Comparison of ENCODE assay signal across 10 cellular contexts in genomic region chr10:104322416-104322782, GRCh38. TPM values are rescaled to one million over a fixed set of nuclear protein-coding genes. Genes with fewer than 3 reads are reported as not detected.
A peak's percentile ranks its signal among the peaks of the same experiment; 100 is the strongest.
DNase-seq lines count a peak whose midpoint lies in the region; ATAC-seq, FAIRE-seq and TF ChIP-seq lines count a peak whose summit lies in the region.
"Had no signal": no experiment of that assay in that cellular context is flagged by ENCODE, and none has a peak within 500 bp of the region (broad histone marks: within the 10 kb centered on the region; RNA-seq: fewer than 3 reads in every experiment).

No MANE protein-coding gene starts in this region.

- H3K27me3 ChIP-seq in RWPE2 (ENCODE audit: insufficient read depth, poor library complexity, severe bottlenecking) = no peaks in the 10 kb centered on the region
- H3K27me3 ChIP-seq in heart right ventricle = no peaks in the 10 kb centered on the region
- H3K27me3 ChIP-seq in small intestine (ENCODE audit: control insufficient read depth in 2 of 2, insufficient read depth in 2 of 2, low read length in 2 of 2) = no peaks in the 10 kb centered on the region
- H3K27me3 ChIP-seq: uterus had no signal

- no peaks in the 10 kb centered on the region for H3K9me3 ChIP-seq in RWPE2 (ENCODE audit: severe bottlenecking)
- H3K9me3 ChIP-seq in heart right ventricle = no peaks in the 10 kb centered on the region
- no peaks in the 10 kb centered on the region for H3K9me3 ChIP-seq in small intestine (ENCODE audit: control insufficient read depth, low read depth)
- H3K9me3 ChIP-seq: uterus had no signal

- ATAC-seq in GM21423 (IDR thresholded peaks at IDR 0.05; ENCODE audit: unreplicated experiment) = peak; percentile 31
- ATAC-seq in RWPE2 (ENCODE audit: low read depth) = peak; percentile 75
- peak in 5 of 8 donors; percentile 6 to 72 (median 44) for ATAC-seq in heart right ventricle
- no peak for ATAC-seq in GM19328 (IDR thresholded peaks at IDR 0.05; ENCODE audit: unreplicated experiment)
- no peak for ATAC-seq in HG02938 (IDR thresholded peaks at IDR 0.05; ENCODE audit: unreplicated experiment)

- peaks cover 66% of the 10 kb centered on the region for H3K4me1 ChIP-seq in RWPE2 (ENCODE audit: insufficient read depth, poor library complexity, severe bottlenecking)
- peaks cover 79 to 100% (median 100%) of the 10 kb centered on the region in 9 donors for H3K4me1 ChIP-seq in heart right ventricle
- peaks cover 0 to 16% of the 10 kb centered on the region in 2 donors for H3K4me1 ChIP-seq in small intestine (ENCODE audit: control insufficient read depth in 2 of 2, insufficient read depth in 1 of 2, low read depth in 1 of 2, low read length in 1 of 2)

- peak overlapping the region; percentile 99 for H3K27ac ChIP-seq in RWPE2 (ENCODE audit: poor library complexity, severe bottlenecking)
- H3K27ac ChIP-seq in heart right ventricle = peak overlapping the region; percentile 38 to 100 (median 96)
- H3K27ac ChIP-seq in small intestine (ENCODE audit: low read depth in 1 of 2, low read length in 1 of 2) = peak overlapping the region in 1 of 2 donors; percentile 65
- H3K27ac ChIP-seq: VCaP had no signal

- H3K4me3 ChIP-seq in AG10803 (ENCODE audit: low read length) = no peak overlapping the region
- no peak overlapping the region for H3K4me3 ChIP-seq in RWPE2 (ENCODE audit: severe bottlenecking)
- H3K4me3 ChIP-seq in heart right ventricle = no peak overlapping the region
- peak overlapping the region in 1 of 2 donors; percentile 7 for H3K4me3 ChIP-seq in small intestine (ENCODE audit: low read depth in 1 of 2, low read length in 2 of 2)
- H3K4me3 ChIP-seq: uterus had no signal

- H3K36me3 ChIP-seq in RWPE2 (ENCODE audit: low read depth) = peaks cover 12% of the 10 kb centered on the region; the same call in 1 of the 2 replicates
- H3K36me3 ChIP-seq in heart right ventricle = peaks cover 0 to 17% (median 0%) of the 10 kb centered on the region in 9 donors
- no peaks in the 10 kb centered on the region for H3K36me3 ChIP-seq in small intestine (ENCODE audit: control insufficient read depth in 2 of 2, insufficient read depth in 2 of 2, low read length in 2 of 2)
- H3K36me3 ChIP-seq: uterus had no signal

- TF ChIP-seq CTCF in AG10803 (conservative IDR thresholded peaks at IDR 0.05; ENCODE audit: low read length) (no peak), RWPE2 (IDR thresholded peaks at IDR 0.05; ENCODE audit: poor library complexity, severe bottlenecking) (peak; percentile 18), heart right ventricle (IDR thresholded peaks at IDR 0.05) (no peak)

- 33 to 42% methylated on average over 7 of the region's 7 CpGs for WGBS in heart right ventricle, 2 donors
- WGBS in small intestine, 3 donors = 55 to 66% (median 63%) methylated on average over 7 of the region's 7 CpGs

- intact Hi-C loops in heart right ventricle (cut with DNase I) = loop anchor here in 1 of 10 donors (10.0 kb wide), 1 partner anchor 428 kb away; no protein-coding TSS in a partner anchor

- FAIRE-seq in small intestine (lab: Jason Lieb, UNC) = no peak

- DNase-seq in AG10803 (ENCODE audit: low read depth) (peak; percentile 24), RWPE2 (ENCODE audit: low spot score) (no peak), heart right ventricle (no peak), SIG-M5 treated with dmso at 0.1 percent for 504 hours (lab: John Stamatoyannopoulos, UW; ENCODE audit: unreplicated experiment) (no peak), small intestine (no peak)

RNA-seq across cellular contexts. Expression of gene ITPRIP, which starts 15.9 kb away (rescaled TPM):
- total RNA-seq in heart right ventricle = 10 to 100 TPM; 18.6 to 87.2 (median 35.9) TPM
- polyA plus RNA-seq in heart right ventricle = 10 to 100 TPM; 17.5 to 41.6 TPM
- 1 to 10 TPM in 2 of 3 donors, under 1 TPM in 1; 0.67 to 10.0 (median 1.1) TPM for polyA plus RNA-seq in small intestine

RNA-seq across cellular contexts. Expression of gene CFAP58, which starts 31.2 kb away (rescaled TPM):
- 1 to 10 TPM; 1.3 to 5.8 (median 3.0) TPM for total RNA-seq in heart right ventricle
- polyA plus RNA-seq in heart right ventricle = 1 to 10 TPM in 1 of 2 donors, under 1 TPM in 1; 0.58 to 3.6 TPM
- polyA plus RNA-seq in small intestine = under 1 TPM in 2 of 3 donors, not detected in 1; 0.07 to 0.27 TPM

RNA-seq across cellular contexts. Expression of gene GSTO2, which starts 53.4 kb away (rescaled TPM):
- 1 to 10 TPM in 4 of 10 donors, under 1 TPM in 6; 0.57 to 1.6 (median 0.97) TPM for total RNA-seq in heart right ventricle
- polyA plus RNA-seq in heart right ventricle (under 1 TPM; 0.25 to 0.51 TPM), small intestine (10 to 100 TPM in 2 of 3 donors, 1 to 10 TPM in 1; 9.2 to 20.9 (median 13.2) TPM)

Comparison
In these comparisons a context has a peak if more than half of its experiments do, and no peak if none do; other contexts are left out.
1. ATAC-seq: peak in GM21423 (single experiment), RWPE2 (single experiment) and heart right ventricle (5 of 8); none in GM19328 (single experiment) and HG02938 (single experiment).
2. RNA of gene GSTO2, which starts 53.4 kb away (polyA plus RNA-seq): 9.2 to 20.9 TPM in small intestine; 0.25 to 0.51 TPM in heart right ventricle; every median in the first group is over 4 times any median in the second.